In genomic region chr22:50434849-50435700, GRCh38 we compare ENCODE assay signal across 26 cellular contexts. TPM values are rescaled to one million over a fixed set of nuclear protein-coding genes. Genes with fewer than 3 reads are reported as not detected.
DNase-seq lines count a peak whose midpoint lies in the region; ATAC-seq and TF ChIP-seq lines count a peak whose summit lies in the region.
"Had no signal": no experiment of that assay in that cellular context is flagged by ENCODE, and none has a peak within 500 bp of the region (broad histone marks: within the 10 kb centered on the region; RNA-seq: fewer than 3 reads in every experiment).

No MANE protein-coding gene starts in this region.

- H3K9me3 Mint-ChIP-seq in progenitor cell of endocrine pancreas (ENCODE audit: low read depth), result no peaks in the 10 kb centered on the region
- no peaks in the 10 kb centered on the region for H3K9me3 Mint-ChIP-seq in mesothelial cell of epicardium
- H3K9me3 Mint-ChIP-seq: activated naive CD8-positive, alpha-beta T cell treated with anti-CD3 and anti-CD28 coated beads, Interleukin-2, amount 10 ng/mL, durations not matched to agents 7 days and 5 days; stimulated activated memory B cell treated with anti-CD40 and anti-IgM and Interleukin-4, amounts not matched to agents 10 μg/mL and 1 μg/mL and 100 μg/mL, for 72 hours had no signal

- no peak overlapping the region for H3K4me3 Mint-ChIP-seq in progenitor cell of endocrine pancreas (ENCODE audit: low read depth)
- no peak overlapping the region for H3K4me3 Mint-ChIP-seq in mesothelial cell of epicardium
- H3K4me3 Mint-ChIP-seq: activated naive CD8-positive, alpha-beta T cell treated with anti-CD3 and anti-CD28 coated beads, Interleukin-2, amount 10 ng/mL, durations not matched to agents 7 days and 5 days; stimulated activated memory B cell treated with anti-CD40 and anti-IgM and Interleukin-4, amounts not matched to agents 10 μg/mL and 1 μg/mL and 100 μg/mL, for 72 hours had no signal

- intact Hi-C loops in Right ventricle myocardium inferior (cut with DNase I), result no loop called here
- intact Hi-C loops in heart right ventricle (cut with DNase I), result no loop called here
- intact Hi-C loops in IMR-90 (cut with micrococcal nuclease), result no loop called here

- ATAC-seq in Right ventricle myocardium inferior, result no peak
- ATAC-seq in heart right ventricle, result no peak
- no peak for ATAC-seq in IMR-90 (ENCODE audit: low read depth)
- no peak for ATAC-seq in HG03025 (IDR thresholded peaks at IDR 0.05; ENCODE audit: low FRiP score, unreplicated experiment)
- ATAC-seq in HG03469 (IDR thresholded peaks at IDR 0.05; ENCODE audit: unreplicated experiment), result no peak
- ATAC-seq: body of pancreas; stimulated activated memory B cell treated with anti-CD40 and anti-IgM and Interleukin-4, amounts not matched to agents 10 μg/mL and 1 μg/mL and 100 μg/mL, for 72 hours had no signal

- no peak overlapping the region for H2AFZ ChIP-seq in IMR-90 (replicated peaks; ENCODE audit: low read length, poor library complexity)
- H2AFZ ChIP-seq: hepatocyte, PC-9 had no signal

- H4K5ac ChIP-seq in IMR-90 (ENCODE audit: low read depth, low read length), result no peak overlapping the region

- no peak for TF ChIP-seq RAD21 in IMR-90 (IDR thresholded peaks at IDR 0.05; ENCODE audit: low read length)

- BruUV-seq in IMR-90 (replicated peaks; lab: Mats Ljungman, UMichigan), result no TSS peak

- H3K9me3 ChIP-seq in heart right ventricle (no peaks in the 10 kb centered on the region), IMR-90 (ENCODE audit: control insufficient read depth, insufficient read depth, low read length) (no peaks in the 10 kb centered on the region), esophagus (ENCODE audit: control insufficient read depth in 2 of 2, insufficient read depth in 1 of 2, low read depth in 1 of 2, low read length in 1 of 2) (no peaks in the 10 kb centered on the region)
- H3K9me3 ChIP-seq: body of pancreas, ovary, sigmoid colon, tibial nerve had no signal

- H2AK9ac ChIP-seq in IMR-90 (replicated peaks; ENCODE audit: low read depth, low read length, poor library complexity), result peak overlapping the region; percentile 37

- no peak overlapping the region for H3K18ac ChIP-seq in IMR-90 (ENCODE audit: low read depth, low read length)

- H3K4me2 ChIP-seq in IMR-90 (ENCODE audit: low read depth, low read length), result no peak overlapping the region
- H3K4me2 ChIP-seq: hepatocyte, PC-9 had no signal

- H3K4me3 ChIP-seq in heart right ventricle, result no peak overlapping the region
- no peak overlapping the region for H3K4me3 ChIP-seq in IMR-90 (ENCODE audit: insufficient read depth, low read depth, low read length)
- H3K4me3 ChIP-seq in esophagus (ENCODE audit: low read depth in 1 of 2, low read length in 2 of 2), result no peak overlapping the region
- H3K4me3 ChIP-seq: body of pancreas, coronary artery, hepatocyte, ovary, PC-9, sigmoid colon, SK-N-MC, tibial nerve had no signal

- no peaks in the 10 kb centered on the region; a peak in 1 of 4 replicates for H3K79me1 ChIP-seq in IMR-90 (ENCODE audit: low read depth in 1 of 2, low read length in 2 of 2)

- CTCF ChIA-PET in IMR-90 (lab: Yijun Ruan, JAX), result no interaction called here

- H3K4ac ChIP-seq in IMR-90 (ENCODE audit: low read depth, low read length), result no peak overlapping the region

- H2BK20ac ChIP-seq in IMR-90 (ENCODE audit: low read depth, low read length), result no peak overlapping the region

- H3K27me3 Mint-ChIP-seq in progenitor cell of endocrine pancreas (no peaks in the 10 kb centered on the region), mesothelial cell of epicardium (ENCODE audit: low read depth) (no peaks in the 10 kb centered on the region)
- H3K27me3 Mint-ChIP-seq: activated naive CD8-positive, alpha-beta T cell treated with anti-CD3 and anti-CD28 coated beads, Interleukin-2, amount 10 ng/mL, durations not matched to agents 7 days and 5 days; stimulated activated memory B cell treated with anti-CD40 and anti-IgM and Interleukin-4, amounts not matched to agents 10 μg/mL and 1 μg/mL and 100 μg/mL, for 72 hours had no signal

- H2BK120ac ChIP-seq in IMR-90 (ENCODE audit: low read depth, low read length), result no peak overlapping the region

- in situ Hi-C loops in IMR-90 (cut with MboI; ENCODE audit: low sequenced_read_pairs), result no loop called here

- H3K36me3 ChIP-seq in heart right ventricle (peaks cover 4 to 84% (median 55%) of the 10 kb centered on the region in 9 donors), IMR-90 (ENCODE audit: control insufficient read depth, insufficient read depth, low read length) (peaks cover 76% of the 10 kb centered on the region), esophagus (ENCODE audit: control insufficient read depth in 2 of 2, insufficient read depth in 2 of 2, low read length in 1 of 2) (peaks cover 21 to 69% of the 10 kb centered on the region in 2 donors)
- H3K36me3 ChIP-seq: ovary had no signal

- H2BK15ac ChIP-seq in IMR-90 (ENCODE audit: low read depth, low read length), result no peak overlapping the region

- no peak overlapping the region for H4K91ac ChIP-seq in IMR-90 (ENCODE audit: insufficient read depth, low read depth, low read length)

- no peak overlapping the region for H3K56ac ChIP-seq in IMR-90 (ENCODE audit: extremely low read depth, insufficient read depth, low read length)

- H3K27ac Mint-ChIP-seq in progenitor cell of endocrine pancreas (peak overlapping the region; percentile 52), mesothelial cell of epicardium (no peak overlapping the region)
- H3K27ac Mint-ChIP-seq: activated naive CD8-positive, alpha-beta T cell treated with anti-CD3 and anti-CD28 coated beads, Interleukin-2, amount 10 ng/mL, durations not matched to agents 7 days and 5 days; stimulated activated memory B cell treated with anti-CD40 and anti-IgM and Interleukin-4, amounts not matched to agents 10 μg/mL and 1 μg/mL and 100 μg/mL, for 72 hours had no signal

- H4K20me1 ChIP-seq in IMR-90 (ENCODE audit: insufficient read depth, low read length), result no peaks in the 10 kb centered on the region; the same call in 1 of the 2 replicates

- H2AK5ac ChIP-seq in IMR-90 (ENCODE audit: low read depth, low read length), result no peak overlapping the region

- TF ChIP-seq CTCF in heart right ventricle (IDR thresholded peaks at IDR 0.05) (no peak), IMR-90 (conservative IDR thresholded peaks at IDR 0.05; ENCODE audit: low read depth, low read length) (no peak), progenitor cell of endocrine pancreas (IDR thresholded peaks at IDR 0.05; ENCODE audit: unreplicated experiment) (no peak), mesothelial cell of epicardium (IDR thresholded peaks at IDR 0.05; ENCODE audit: unreplicated experiment) (no peak)

- H4K8ac ChIP-seq in IMR-90 (ENCODE audit: low read depth in 2 of 2, low read length in 2 of 2), result no peak overlapping the region

- no peak for TF ChIP-seq POLR2A in IMR-90 (IDR thresholded peaks at IDR 0.05; ENCODE audit: low read depth, low read length)

- no peaks in the 10 kb centered on the region for H3K27me3 ChIP-seq in heart right ventricle
- H3K27me3 ChIP-seq in IMR-90 (ENCODE audit: control insufficient read depth, insufficient read depth, low read length), result no peaks in the 10 kb centered on the region
- no peaks in the 10 kb centered on the region for H3K27me3 ChIP-seq in esophagus (ENCODE audit: control insufficient read depth in 1 of 2, insufficient read depth in 2 of 2, low read length in 2 of 2)
- H3K27me3 ChIP-seq: body of pancreas, hepatocyte, ovary, sigmoid colon, tibial nerve had no signal

- POLR2A ChIA-PET in IMR-90 (lab: Charles Lee; ENCODE audit: unreplicated experiment), result no interaction called here

- no peaks in the 10 kb centered on the region for H3K9me1 ChIP-seq in IMR-90 (ENCODE audit: insufficient read depth, low read length)

- dilution Hi-C loops in IMR-90 (cut with HindIII; ENCODE audit: low sequenced_read_pairs, unreplicated experiment), result no loop called here

- no peak overlapping the region for H3K9ac ChIP-seq in IMR-90 (ENCODE audit: low read depth, low read length)

- DNase-seq in Right ventricle myocardium inferior (ENCODE audit: missing footprints) (peak; percentile 68), heart right ventricle (no peak), IMR-90 (no peak), progenitor cell of endocrine pancreas (ENCODE audit: low spot score, unreplicated experiment) (no peak), mesothelial cell of epicardium (ENCODE audit: low spot score in 2 of 2, unreplicated experiment in 2 of 2) (no peak)
- DNase-seq: activated CD4-positive, alpha-beta T cell treated with anti-CD3 and anti-CD28 coated beads, Interleukin-2, amount 50 U/mL, for 48 hours; activated naive CD8-positive, alpha-beta T cell treated with anti-CD3 and anti-CD28 coated beads, Interleukin-2, amount 10 ng/mL, durations not matched to agents 7 days and 5 days; body of pancreas; NCI-H146; NCI-H2227 treated with DMSO at 0.1 percent for 48 hours; NCI-H82; PC-9; sigmoid colon had no signal

- no peak overlapping the region for H3K27ac ChIP-seq in heart right ventricle
- H3K27ac ChIP-seq in IMR-90 (ENCODE audit: insufficient read depth, low read length), result no peak overlapping the region
- H3K27ac ChIP-seq in esophagus (ENCODE audit: low read depth in 2 of 2, low read length in 1 of 2), result peak overlapping the region; percentile 10 to 22
- H3K27ac ChIP-seq: body of pancreas, coronary artery, hepatocyte, ovary, PC-9, sigmoid colon, SK-N-MC, tibial nerve, VCaP had no signal

- H3K4me1 Mint-ChIP-seq in progenitor cell of endocrine pancreas (ENCODE audit: low read depth) (no peaks in the 10 kb centered on the region), mesothelial cell of epicardium (no peaks in the 10 kb centered on the region)
- H3K4me1 Mint-ChIP-seq: activated naive CD8-positive, alpha-beta T cell treated with anti-CD3 and anti-CD28 coated beads, Interleukin-2, amount 10 ng/mL, durations not matched to agents 7 days and 5 days; stimulated activated memory B cell treated with anti-CD40 and anti-IgM and Interleukin-4, amounts not matched to agents 10 μg/mL and 1 μg/mL and 100 μg/mL, for 72 hours had no signal

- WGBS in heart right ventricle, 2 donors, result 92 to 93% methylated on average over 38 of the region's 38 CpGs
- 96% methylated on average over 27 of the region's 38 CpGs; no CpG with 5 or more reads in 1 of the 2 experiments for WGBS in IMR-90 (ENCODE audit: extremely low coverage in 2 of 2, insufficient read length in 1 of 2), 2 experiments
- WGBS in esophagus, 2 donors, result 73 to 84% methylated on average over 38 of the region's 38 CpGs

- H3K4me1 ChIP-seq in heart right ventricle (no peaks in the 10 kb centered on the region), IMR-90 (ENCODE audit: control insufficient read depth, insufficient read depth, low read length) (no peaks in the 10 kb centered on the region), esophagus (ENCODE audit: control insufficient read depth in 2 of 2, insufficient read depth in 2 of 2, low read length in 1 of 2) (peaks cover 0 to 6% of the 10 kb centered on the region in 2 donors)
- H3K4me1 ChIP-seq: body of pancreas, sigmoid colon, tibial nerve had no signal

- H3K14ac ChIP-seq in IMR-90 (replicated peaks; ENCODE audit: low read depth, low read length), result no peak overlapping the region

- H3K36me3 Mint-ChIP-seq in progenitor cell of endocrine pancreas (ENCODE audit: insufficient read depth) (peaks cover 8% of the 10 kb centered on the region), mesothelial cell of epicardium (peaks cover 18% of the 10 kb centered on the region)

- H2BK5ac ChIP-seq in IMR-90 (ENCODE audit: low read depth, low read length, poor library complexity, severe bottlenecking), result no peak overlapping the region

- no peak overlapping the region for H3K23ac ChIP-seq in IMR-90 (ENCODE audit: low read depth, low read length)

RNA-seq across cellular contexts. Expression of gene SBF1, which starts 39.8 kb away (rescaled TPM):
- 47.7 TPM for total RNA-seq in Right ventricle myocardium inferior
- total RNA-seq in heart right ventricle, result 10 to 100 TPM; 41.0 to 73.0 (median 49.7) TPM
- polyA plus RNA-seq in heart right ventricle, result 10 to 100 TPM; 43.2 to 48.6 TPM
- total RNA-seq in IMR-90 (2012; rRNA removed), result 21.5 and 22.8 TPM in 2 replicates
- 33.2 and 41.0 TPM in 2 replicates for polyA plus RNA-seq in IMR-90 (2012; rRNA removed)
- 28.0 and 35.6 TPM in 2 replicates for polyA plus RNA-seq in IMR-90 (2012; cell fraction: cytosol; rRNA removed)
- polyA plus RNA-seq in IMR-90 (2012; cell fraction: nucleus; rRNA removed; ENCODE audit: low replicate concordance), result 81.2 and 239 TPM in 2 replicates
- 10 to 100 TPM; 44.3 to 73.5 TPM for polyA plus RNA-seq in esophagus
- total RNA-seq in progenitor cell of endocrine pancreas, result 86.3 and 96.5 TPM in 2 replicates
- 95.8 to 106 TPM (median 105 TPM) in 3 replicates for total RNA-seq in mesothelial cell of epicardium

RNA-seq across cellular contexts. Expression of gene ADM2, which starts 46.3 kb away (rescaled TPM):
- total RNA-seq in Right ventricle myocardium inferior (not detected), heart right ventricle (under 1 TPM in 3 of 10 donors, not detected in 7; 0.09 to 0.53 (median 0.15) TPM), IMR-90 (2012; rRNA removed) (0.18 and 0.28 TPM in 2 replicates), progenitor cell of endocrine pancreas (2.9 and 3.2 TPM in 2 replicates), mesothelial cell of epicardium (1.4 to 2.0 TPM (median 1.5 TPM) in 3 replicates)
- polyA plus RNA-seq in heart right ventricle (under 1 TPM; 0.07 to 0.29 TPM), IMR-90 (2012; rRNA removed) (1.9 and 2.3 TPM in 2 replicates), esophagus (1 to 10 TPM; 2.2 to 3.6 TPM)
- 1.8 and 4.1 TPM in 2 replicates for polyA plus RNA-seq in IMR-90 (2012; cell fraction: cytosol; rRNA removed)
- 2.3 and 3.8 TPM in 2 replicates for polyA plus RNA-seq in IMR-90 (2012; cell fraction: nucleus; rRNA removed; ENCODE audit: low replicate concordance)
- total RNA-seq: sigmoid colon, tibial nerve had no signal

RNA-seq across cellular contexts. Expression of gene MIOX, which starts 51.6 kb away (rescaled TPM):
- total RNA-seq in Right ventricle myocardium inferior (not detected), heart right ventricle (not detected), IMR-90 (2012; rRNA removed) (not detected in 2 replicates), progenitor cell of endocrine pancreas (0.69 and 0.98 TPM in 2 replicates), mesothelial cell of epicardium (0.34 to 0.66 TPM in 2 of 3 replicates, not detected in the other)
- polyA plus RNA-seq in heart right ventricle (not detected), IMR-90 (2012; rRNA removed) (not detected in 2 replicates), esophagus (not detected)
- not detected in 2 replicates for polyA plus RNA-seq in IMR-90 (2012; cell fraction: cytosol; rRNA removed)
- 0.46 and 0.61 TPM in 2 replicates for polyA plus RNA-seq in IMR-90 (2012; cell fraction: nucleus; rRNA removed; ENCODE audit: low replicate concordance)
- total RNA-seq: activated naive CD8-positive, alpha-beta T cell treated with anti-CD3 and anti-CD28 coated beads, Interleukin-2, amount 10 ng/mL, durations not matched to agents 7 days and 5 days; body of pancreas; fibroblast of villous mesenchyme; hepatocyte; lung microvascular endothelial cell; myocyte; sigmoid colon; tibial nerve had no signal
- polyA plus RNA-seq: hepatocyte, ovary had no signal

Comparison
In these comparisons a context has a peak if more than half of its experiments do, and no peak if none do; other contexts are left out.
1. H3K27ac ChIP-seq: peak in esophagus (2 of 2); none in heart right ventricle (0 of 10) and IMR-90 (single experiment).